ENCODE assay signal across 8 cellular contexts in the genomic region with DNA sequence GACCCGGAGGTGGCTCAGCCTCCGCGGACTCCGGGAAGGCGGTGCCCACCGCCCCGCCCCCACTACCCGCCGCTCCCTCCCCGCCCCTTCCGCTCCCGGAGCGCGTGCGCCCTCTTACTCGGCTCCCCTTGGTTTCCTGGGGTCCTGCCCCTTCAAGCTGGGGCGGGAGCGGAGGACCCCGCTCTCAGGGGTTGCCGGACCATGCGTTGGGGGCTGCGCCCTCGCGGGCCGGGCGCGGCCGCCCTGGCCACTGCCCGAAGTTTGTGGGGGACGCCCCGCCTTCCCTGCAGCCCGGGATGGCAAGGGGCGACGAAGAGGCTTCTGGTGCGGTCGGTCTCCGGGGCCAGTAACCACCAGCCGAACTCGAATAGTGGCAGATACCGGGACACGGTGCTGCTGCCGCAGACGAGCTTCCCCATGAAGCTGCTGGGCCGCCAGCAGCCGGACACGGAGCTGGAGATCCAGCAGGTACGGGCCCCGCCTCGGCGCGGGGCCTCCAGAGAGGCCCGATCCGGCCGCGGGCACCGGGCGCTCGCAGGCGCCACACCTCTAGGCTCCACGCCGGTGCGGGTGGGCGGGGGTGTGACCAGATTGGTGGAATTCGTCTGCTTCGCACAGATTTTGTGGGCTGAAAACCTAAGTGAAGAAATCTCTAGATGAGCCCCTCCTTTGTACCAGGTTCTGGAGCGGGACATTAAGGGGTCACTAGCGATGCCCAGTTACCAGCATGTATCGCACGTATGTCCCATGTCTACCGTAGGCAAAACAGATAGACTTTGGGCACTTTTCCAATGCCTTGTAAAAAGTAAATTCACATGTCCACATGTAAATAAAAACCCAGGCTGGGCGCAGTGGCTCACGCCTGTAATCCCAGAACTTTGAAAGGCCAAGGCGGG. TPM values are rescaled to one million over a fixed set of nuclear protein-coding genes. Genes with fewer than 3 reads are reported as not detected.
DNase-seq lines count a peak whose midpoint lies in the region; ATAC-seq and TF ChIP-seq lines count a peak whose summit lies in the region.

A gene (plus strand): TSS at position 117 of the 896 bp plus-strand sequence. CDS start 85 bp downstream, at position 202.

- intact Hi-C loops in OCI-LY7 (cut with micrococcal nuclease; ENCODE audit: unreplicated experiment): loop anchor here (5.0 kb wide), 1 partner anchor 1807 kb away; a partner anchor contains a TSS

- POLR2A ChIA-PET in OCI-LY7 (lab: Charles Lee): interaction anchor here (0.6 to 1.6 kb wide), 6 partner anchors 9 to 1971 kb away, joined by 3 to 7 read pairs (median 4); no protein-coding TSS in a partner anchor

- BruUV-seq in OCI-LY7 (replicated peaks; lab: Mats Ljungman, UMichigan): no TSS peak

- H3K4me3 ChIP-seq in OCI-LY7 (ENCODE audit: low read depth, low read length, poor library complexity, severe bottlenecking): peak within 1 kb of the TSS; percentile 87

- DNase-seq in COR-L47 (lab: John Stamatoyannopoulos, UW) (peak; percentile 80), HS-5 (ENCODE audit: low read depth) (peak; percentile 42), OCI-LY7 (ENCODE audit: low spot score) (peak; percentile 92), myocyte (ENCODE audit: low read depth) (peak; percentile 89)
- peak; percentile 94 for DNase-seq in activated T-cell treated with anti-CD3 and anti-CD28 coated beads, Interleukin-2, amount 50 U/mL, for 1 hour
- peak; percentile 87 to 90 for DNase-seq in stimulated activated CD8-positive, alpha-beta memory T cell treated with anti-CD3 and anti-CD28 coated beads, Interleukin-7, amount 100 ng/mL, for 4 hours (ENCODE audit: low read depth in 2 of 2)

- peaks cover 26% of the 10 kb centered on the region for H3K36me3 ChIP-seq in OCI-LY7 (ENCODE audit: insufficient read depth, low read length)

- H3K4me1 ChIP-seq in OCI-LY7 (ENCODE audit: insufficient read depth, low read length, poor library complexity, severe bottlenecking): peaks cover 25% of the 10 kb centered on the region

- peak; percentile 57 for ATAC-seq in GM19467 (IDR thresholded peaks at IDR 0.05; ENCODE audit: unreplicated experiment)
- ATAC-seq in esophagus mucosa: peak; percentile 95

- H3K9me3 ChIP-seq in OCI-LY7 (ENCODE audit: low read length): no peaks in the 10 kb centered on the region

- peaks cover 29% of the 10 kb centered on the region for H3K79me2 ChIP-seq in OCI-LY7 (ENCODE audit: insufficient read depth, low read depth, low read length)

- peak within 1 kb of the TSS; percentile 82 for H2AFZ ChIP-seq in OCI-LY7 (ENCODE audit: low read length)

- peak within 1 kb of the TSS; percentile 89 for H3K4me2 ChIP-seq in OCI-LY7 (ENCODE audit: low read length)

- TF ChIP-seq CTCF in OCI-LY7 (conservative IDR thresholded peaks at IDR 0.05; ENCODE audit: low read length): no peak

- peak within 1 kb of the TSS; percentile 47 for H3K27ac ChIP-seq in OCI-LY7 (ENCODE audit: low read depth, low read length, poor library complexity, severe bottlenecking)

- no peaks in the 10 kb centered on the region for H3K9me2 ChIP-seq in OCI-LY7 (ENCODE audit: insufficient read depth, low read length)

- no peaks in the 10 kb centered on the region for H4K20me1 ChIP-seq in OCI-LY7 (ENCODE audit: insufficient read depth, low read length)

- CTCF ChIA-PET in OCI-LY7 (lab: Charles Lee; ENCODE audit: unreplicated experiment): interaction anchor here (0.6 kb wide), 1 partner anchor 21 kb away, joined by 3 read pairs; no protein-coding TSS in a partner anchor

RNA-seq across cellular contexts. Expression of the gene that starts here (rescaled TPM):
- 57.2 and 62.6 TPM in 2 replicates for total RNA-seq in OCI-LY7 (2014; rRNA removed; shearing (Covaris generic))
- 90.2 and 91.3 TPM in 2 replicates for total RNA-seq in OCI-LY7 (2022)
- total RNA-seq in esophagus mucosa: 52.9 TPM
- 82.0 and 90.6 TPM in 2 replicates for total RNA-seq in myocyte
- 55.8 TPM for polyA plus RNA-seq in myocyte (2012)

Comparison
In these comparisons a context has a peak if more than half of its experiments do, and no peak if none do; other contexts are left out.
1. Peak in every context shown above with its lines: DNase-seq, ATAC-seq, H3K4me3 ChIP-seq and H3K27ac ChIP-seq.
2. DNase-seq: peak in every context shown above with its lines; median percentile 94 in activated T-cell treated with anti-CD3 and anti-CD28 coated beads, Interleukin-2, amount 50 U/mL, for 1 hour; 92 in OCI-LY7; 89 in myocyte; 88 in stimulated activated CD8-positive, alpha-beta memory T cell treated with anti-CD3 and anti-CD28 coated beads, Interleukin-7, amount 100 ng/mL, for 4 hours; 80 in COR-L47; 42 in HS-5.